ENCODE assay signal across 19 cellular contexts in genomic region chr20:63377256-63378114, GRCh38. TPM values are rescaled to one million over a fixed set of nuclear protein-coding genes. Genes with fewer than 3 reads are reported as not detected.
DNase-seq lines count a peak whose midpoint lies in the region; FAIRE-seq and TF ChIP-seq lines count a peak whose summit lies in the region.
"Had no signal": no experiment of that assay in that cellular context is flagged by ENCODE, and none has a peak within 500 bp of the region (broad histone marks: within the 10 kb centered on the region; RNA-seq: fewer than 3 reads in every experiment).

No MANE protein-coding gene starts in this region.

- H3K4me3 Mint-ChIP-seq in brain (peak overlapping the region; percentile 39 to 76 (median 71)), nephron progenitor cell (peak overlapping the region; percentile 71)
- H3K4me3 Mint-ChIP-seq in activated T-helper 2 cell treated with anti-CD3 and anti-CD28 coated beads, Interferon-gamma antibody, Interleukin-2, Interleukin-4, amounts not matched to agents 10 μg/mL and 5 μg/mL and 100 μg/mL, durations not matched to agents 14 hours and 24 hours and 36 hours (ENCODE audit: low read depth): no peak overlapping the region
- H3K4me3 Mint-ChIP-seq: activated T-helper 17 cell treated with anti-CD3 and anti-CD28 coated beads, Interleukin-2, amount 50 U/mL, for 72 hours had no signal

- intact Hi-C loops in activated T-helper 2 cell treated with anti-CD3 and anti-CD28 coated beads, Interferon-gamma antibody, Interleukin-2, Interleukin-4, amounts not matched to agents 10 μg/mL and 5 μg/mL and 100 μg/mL, durations not matched to agents 14 hours and 24 hours and 36 hours (cut with micrococcal nuclease): no loop called here

- H3K27me3 Mint-ChIP-seq in brain (peaks cover 4% of the 10 kb centered on the region), nephron progenitor cell (ENCODE audit: low read depth, poor library complexity) (peaks cover 19% of the 10 kb centered on the region)
- H3K27me3 Mint-ChIP-seq in activated T-helper 2 cell treated with anti-CD3 and anti-CD28 coated beads, Interferon-gamma antibody, Interleukin-2, Interleukin-4, amounts not matched to agents 10 μg/mL and 5 μg/mL and 100 μg/mL, durations not matched to agents 14 hours and 24 hours and 36 hours (ENCODE audit: low read depth): peaks cover 7% of the 10 kb centered on the region

- peak overlapping the region; percentile 35 to 99 (median 97) for H3K27ac Mint-ChIP-seq in brain
- H3K27ac Mint-ChIP-seq in nephron progenitor cell: no peak overlapping the region
- H3K27ac Mint-ChIP-seq in activated T-helper 2 cell treated with anti-CD3 and anti-CD28 coated beads, Interferon-gamma antibody, Interleukin-2, Interleukin-4, amounts not matched to agents 10 μg/mL and 5 μg/mL and 100 μg/mL, durations not matched to agents 14 hours and 24 hours and 36 hours: no peak overlapping the region
- H3K27ac Mint-ChIP-seq: activated T-helper 17 cell treated with anti-CD3 and anti-CD28 coated beads, Interleukin-2, amount 50 U/mL, for 72 hours; CD14-positive monocyte had no signal

- H3K9me3 Mint-ChIP-seq in brain: peaks cover 0 to 9% (median 0%) of the 10 kb centered on the region in 5 experiments
- H3K9me3 Mint-ChIP-seq in nephron progenitor cell: no peaks in the 10 kb centered on the region
- H3K9me3 Mint-ChIP-seq in activated T-helper 2 cell treated with anti-CD3 and anti-CD28 coated beads, Interferon-gamma antibody, Interleukin-2, Interleukin-4, amounts not matched to agents 10 μg/mL and 5 μg/mL and 100 μg/mL, durations not matched to agents 14 hours and 24 hours and 36 hours: no peaks in the 10 kb centered on the region
- H3K9me3 Mint-ChIP-seq: activated T-helper 17 cell treated with anti-CD3 and anti-CD28 coated beads, Interleukin-2, amount 50 U/mL, for 72 hours had no signal

- DNase-seq in NCI-H146 (lab: John Stamatoyannopoulos, UW) (peak; percentile 21), NCI-H146 treated with DMSO at 0.1 percent for 48 hours (lab: John Stamatoyannopoulos, UW; ENCODE audit: unreplicated experiment) (no peak), HTR-8/SVneo (ENCODE audit: insufficient read length, low spot score) (no peak), nephron progenitor cell (peak; percentile 88), epidermal melanocyte (ENCODE audit: insufficient read length, low spot score) (no peak), NCI-H2107 treated with DMSO at 0.1 percent for 48 hours (lab: John Stamatoyannopoulos, UW; ENCODE audit: unreplicated experiment) (no peak)
- no peak for DNase-seq in activated T-helper 2 cell treated with anti-CD3 and anti-CD28 coated beads, Interferon-gamma antibody, Interleukin-2, Interleukin-4, amounts not matched to agents 10 μg/mL and 5 μg/mL and 100 μg/mL, durations not matched to agents 14 hours and 24 hours and 36 hours (ENCODE audit: low spot score)
- DNase-seq: ACHN; DND-41; midbrain; NCI-H2107; stimulated activated CD4-positive, alpha-beta T cell treated with anti-CD3 and anti-CD28 coated beads, Interleukin-1b, Interleukin-23, amount 100 ng/mL, for 48 hours; T-helper 1 cell had no signal

- TF ChIP-seq CTCF in brain (conservative IDR thresholded peaks at IDR 0.05): peak in 1 of 2 experiments; percentile 48
- peak; percentile 14 for TF ChIP-seq CTCF in nephron progenitor cell (IDR thresholded peaks at IDR 0.05)

- peak; percentile 52 for FAIRE-seq in HTR-8/SVneo (lab: Jason Lieb, UNC)

- H3K4me1 Mint-ChIP-seq in brain (peaks cover 50% of the 10 kb centered on the region), nephron progenitor cell (peaks cover 38% of the 10 kb centered on the region)
- H3K4me1 Mint-ChIP-seq in activated T-helper 2 cell treated with anti-CD3 and anti-CD28 coated beads, Interferon-gamma antibody, Interleukin-2, Interleukin-4, amounts not matched to agents 10 μg/mL and 5 μg/mL and 100 μg/mL, durations not matched to agents 14 hours and 24 hours and 36 hours (ENCODE audit: low read depth): no peaks in the 10 kb centered on the region
- H3K4me1 Mint-ChIP-seq: activated T-helper 17 cell treated with anti-CD3 and anti-CD28 coated beads, Interleukin-2, amount 50 U/mL, for 72 hours; CD14-positive monocyte had no signal

- H3K36me3 Mint-ChIP-seq in brain (no peaks in the 10 kb centered on the region), nephron progenitor cell (ENCODE audit: low read depth) (no peaks in the 10 kb centered on the region)
- H3K36me3 Mint-ChIP-seq in activated T-helper 2 cell treated with anti-CD3 and anti-CD28 coated beads, Interferon-gamma antibody, Interleukin-2, Interleukin-4, amounts not matched to agents 10 μg/mL and 5 μg/mL and 100 μg/mL, durations not matched to agents 14 hours and 24 hours and 36 hours (ENCODE audit: low read depth): no peaks in the 10 kb centered on the region
- H3K36me3 Mint-ChIP-seq: CD14-positive monocyte had no signal

RNA-seq across cellular contexts. Expression of gene CHRNA4, which starts 16.3 kb away (rescaled TPM):
- 6.4 TPM for polyA plus RNA-seq in brain (ENCODE audit: insufficient read depth, low read depth, low replicate concordance)
- total RNA-seq in activated T-helper 2 cell treated with anti-CD3 and anti-CD28 coated beads, Interferon-gamma antibody, Interleukin-2, Interleukin-4, amounts not matched to agents 10 μg/mL and 5 μg/mL and 100 μg/mL, durations not matched to agents 14 hours and 24 hours and 36 hours: not detected in 2 replicates
- total RNA-seq: activated T-helper 17 cell treated with anti-CD3 and anti-CD28 coated beads, Interleukin-2, amount 50 U/mL, for 72 hours; H4; right atrium auricular region had no signal
- polyA plus RNA-seq: cardiac muscle cell, CD14-positive monocyte had no signal

Comparison
In these comparisons a context has a peak if more than half of its experiments do, and no peak if none do; other contexts are left out.
1. DNase-seq: peak in NCI-H146 (single experiment) and nephron progenitor cell (single experiment); none in NCI-H146 treated with DMSO at 0.1 percent for 48 hours (single experiment), HTR-8/SVneo (single experiment), activated T-helper 2 cell treated with anti-CD3 and anti-CD28 coated beads, Interferon-gamma antibody, Interleukin-2, Interleukin-4, amounts not matched to agents 10 μg/mL and 5 μg/mL and 100 μg/mL, durations not matched to agents 14 hours and 24 hours and 36 hours (single experiment), epidermal melanocyte (single experiment) and NCI-H2107 treated with DMSO at 0.1 percent for 48 hours (single experiment).
2. H3K27ac Mint-ChIP-seq: peak in brain (5 of 5); none in nephron progenitor cell (single experiment) and activated T-helper 2 cell treated with anti-CD3 and anti-CD28 coated beads, Interferon-gamma antibody, Interleukin-2, Interleukin-4, amounts not matched to agents 10 μg/mL and 5 μg/mL and 100 μg/mL, durations not matched to agents 14 hours and 24 hours and 36 hours (single experiment).